In the genomic region with DNA sequence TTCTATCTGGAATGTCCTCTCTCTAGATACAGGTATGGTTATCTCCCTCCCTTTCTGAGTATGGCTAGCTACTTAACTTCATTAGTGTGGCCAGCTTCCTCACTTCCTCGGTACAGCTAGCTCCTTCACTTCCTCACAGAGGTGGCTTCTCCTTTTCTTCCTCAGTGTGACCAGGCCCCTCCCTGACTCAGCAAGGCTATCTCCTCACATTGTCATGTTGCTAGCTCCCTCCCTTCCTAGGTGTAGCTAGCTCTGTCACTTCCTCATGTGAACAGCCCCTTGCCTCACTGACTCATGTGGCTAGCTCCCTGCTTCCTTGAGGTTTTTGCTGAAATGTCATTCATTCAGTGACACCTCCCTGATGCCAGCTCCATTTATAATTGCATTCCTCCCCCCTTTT, we compare ENCODE assay signal across 1 cellular context.
TF ChIP-seq lines count a peak whose summit lies in the region.

No MANE protein-coding gene starts in this region.

TF ChIP-seq in GM23338, 12 proteins besides CTCF, POLR2A, EP300 and RAD21 (continued from another document):
- TF ChIP-seq, protein P1, sequence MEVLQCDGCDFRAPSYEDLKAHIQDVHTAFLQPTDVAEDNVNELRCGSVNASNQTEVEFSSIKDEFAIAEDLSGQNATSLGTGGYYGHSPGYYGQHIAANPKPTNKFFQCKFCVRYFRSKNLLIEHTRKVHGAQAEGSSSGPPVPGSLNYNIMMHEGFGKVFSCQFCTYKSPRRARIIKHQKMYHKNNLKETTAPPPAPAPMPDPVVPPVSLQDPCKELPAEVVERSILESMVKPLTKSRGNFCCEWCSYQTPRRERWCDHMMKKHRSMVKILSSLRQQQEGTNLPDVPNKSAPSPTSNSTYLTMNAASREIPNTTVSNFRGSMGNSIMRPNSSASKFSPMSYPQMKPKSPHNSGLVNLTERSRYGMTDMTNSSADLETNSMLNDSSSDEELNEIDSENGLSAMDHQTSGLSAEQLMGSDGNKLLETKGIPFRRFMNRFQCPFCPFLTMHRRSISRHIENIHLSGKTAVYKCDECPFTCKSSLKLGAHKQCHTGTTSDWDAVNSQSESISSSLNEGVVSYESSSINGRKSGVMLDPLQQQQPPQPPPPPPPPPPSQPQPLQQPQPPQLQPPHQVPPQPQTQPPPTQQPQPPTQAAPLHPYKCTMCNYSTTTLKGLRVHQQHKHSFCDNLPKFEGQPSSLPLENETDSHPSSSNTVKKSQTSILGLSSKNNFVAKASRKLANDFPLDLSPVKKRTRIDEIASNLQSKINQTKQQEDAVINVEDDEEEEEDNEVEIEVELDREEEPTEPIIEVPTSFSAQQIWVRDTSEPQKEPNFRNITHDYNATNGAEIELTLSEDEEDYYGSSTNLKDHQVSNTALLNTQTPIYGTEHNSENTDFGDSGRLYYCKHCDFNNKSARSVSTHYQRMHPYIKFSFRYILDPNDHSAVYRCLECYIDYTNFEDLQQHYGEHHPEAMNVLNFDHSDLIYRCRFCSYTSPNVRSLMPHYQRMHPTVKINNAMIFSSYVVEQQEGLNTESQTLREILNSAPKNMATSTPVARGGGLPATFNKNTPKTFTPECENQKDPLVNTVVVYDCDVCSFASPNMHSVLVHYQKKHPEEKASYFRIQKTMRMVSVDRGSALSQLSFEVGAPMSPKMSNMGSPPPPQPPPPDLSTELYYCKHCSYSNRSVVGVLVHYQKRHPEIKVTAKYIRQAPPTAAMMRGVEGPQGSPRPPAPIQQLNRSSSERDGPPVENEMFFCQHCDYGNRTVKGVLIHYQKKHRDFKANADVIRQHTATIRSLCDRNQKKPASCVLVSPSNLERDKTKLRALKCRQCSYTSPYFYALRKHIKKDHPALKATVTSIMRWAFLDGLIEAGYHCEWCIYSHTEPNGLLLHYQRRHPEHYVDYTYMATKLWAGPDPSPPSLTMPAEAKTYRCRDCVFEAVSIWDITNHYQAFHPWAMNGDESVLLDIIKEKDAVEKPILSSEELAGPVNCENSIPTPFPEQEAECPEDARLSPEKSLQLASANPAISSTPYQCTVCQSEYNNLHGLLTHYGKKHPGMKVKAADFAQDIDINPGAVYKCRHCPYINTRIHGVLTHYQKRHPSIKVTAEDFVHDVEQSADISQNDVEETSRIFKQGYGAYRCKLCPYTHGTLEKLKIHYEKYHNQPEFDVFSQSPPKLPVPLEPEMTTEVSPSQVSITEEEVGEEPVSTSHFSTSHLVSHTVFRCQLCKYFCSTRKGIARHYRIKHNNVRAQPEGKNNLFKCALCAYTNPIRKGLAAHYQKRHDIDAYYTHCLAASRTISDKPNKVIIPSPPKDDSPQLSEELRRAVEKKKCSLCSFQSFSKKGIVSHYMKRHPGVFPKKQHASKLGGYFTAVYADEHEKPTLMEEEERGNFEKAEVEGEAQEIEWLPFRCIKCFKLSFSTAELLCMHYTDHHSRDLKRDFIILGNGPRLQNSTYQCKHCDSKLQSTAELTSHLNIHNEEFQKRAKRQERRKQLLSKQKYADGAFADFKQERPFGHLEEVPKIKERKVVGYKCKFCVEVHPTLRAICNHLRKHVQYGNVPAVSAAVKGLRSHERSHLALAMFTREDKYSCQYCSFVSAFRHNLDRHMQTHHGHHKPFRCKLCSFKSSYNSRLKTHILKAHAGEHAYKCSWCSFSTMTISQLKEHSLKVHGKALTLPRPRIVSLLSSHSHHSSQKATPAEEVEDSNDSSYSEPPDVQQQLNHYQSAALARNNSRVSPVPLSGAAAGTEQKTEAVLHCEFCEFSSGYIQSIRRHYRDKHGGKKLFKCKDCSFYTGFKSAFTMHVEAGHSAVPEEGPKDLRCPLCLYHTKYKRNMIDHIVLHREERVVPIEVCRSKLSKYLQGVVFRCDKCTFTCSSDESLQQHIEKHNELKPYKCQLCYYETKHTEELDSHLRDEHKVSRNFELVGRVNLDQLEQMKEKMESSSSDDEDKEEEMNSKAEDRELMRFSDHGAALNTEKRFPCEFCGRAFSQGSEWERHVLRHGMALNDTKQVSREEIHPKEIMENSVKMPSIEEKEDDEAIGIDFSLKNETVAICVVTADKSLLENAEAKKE (CRISPR knock-in tag; IDR thresholded peaks at IDR 0.05) = no peak
